In genomic region chr16:19411298-19411697, GRCh38 we compare ENCODE assay signal across 14 cellular contexts. TPM values are rescaled to one million over a fixed set of nuclear protein-coding genes. Genes with fewer than 3 reads are reported as not detected.
DNase-seq lines count a peak whose midpoint lies in the region; ATAC-seq and TF ChIP-seq lines count a peak whose summit lies in the region.
"Had no signal": no experiment of that assay in that cellular context is flagged by ENCODE, and none has a peak within 500 bp of the region (broad histone marks: within the 10 kb centered on the region; RNA-seq: fewer than 3 reads in every experiment).

No MANE protein-coding gene starts in this region.

- TF ChIP-seq CTCF in OCI-LY3 (IDR thresholded peaks at IDR 0.05; ENCODE audit: low read depth, low read length) (no peak), glutamatergic neuron (IDR thresholded peaks at IDR 0.05; ENCODE audit: partially characterized antibody, unreplicated experiment) (no peak), progenitor cell of endocrine pancreas (IDR thresholded peaks at IDR 0.05; ENCODE audit: unreplicated experiment) (no peak)

- H3K4me1 Mint-ChIP-seq in glutamatergic neuron (ENCODE audit: low read depth, unreplicated experiment) (no peaks in the 10 kb centered on the region), progenitor cell of endocrine pancreas (ENCODE audit: low read depth) (peaks cover 10% of the 10 kb centered on the region)

- H3K36me3 ChIP-seq in HAP-1 (replicated peaks) (no peaks in the 10 kb centered on the region), OCI-LY3 (replicated peaks; ENCODE audit: low read depth, low read length) (peaks cover 7% of the 10 kb centered on the region)
- H3K36me3 ChIP-seq: neutrophil, WERI-Rb-1 had no signal

- H3K27ac Mint-ChIP-seq in glutamatergic neuron (ENCODE audit: unreplicated experiment) (no peak overlapping the region), progenitor cell of endocrine pancreas (peak overlapping the region; percentile 88)
- H3K27ac Mint-ChIP-seq: stimulated activated naive B cell treated with anti-CD40 and anti-IgM and Interleukin-4, amounts not matched to agents 10 μg/mL and 1 μg/mL and 100 μg/mL, for 72 hours had no signal

- H3K4me3 ChIP-seq in HAP-1, result peak overlapping the region; percentile 37
- peak overlapping the region; percentile 79 for H3K4me3 ChIP-seq in OCI-LY3 (ENCODE audit: low read length)

- peak overlapping the region; percentile 79 for H3K4me2 ChIP-seq in OCI-LY3 (ENCODE audit: low read length)

- no peaks in the 10 kb centered on the region for H3K9me3 Mint-ChIP-seq in glutamatergic neuron (ENCODE audit: unreplicated experiment)
- H3K9me3 Mint-ChIP-seq in progenitor cell of endocrine pancreas (ENCODE audit: low read depth), result peaks cover 6% of the 10 kb centered on the region

- peak overlapping the region; percentile 53 for H2AFZ ChIP-seq in OCI-LY3 (ENCODE audit: low read depth, low read length)

- 0 out of 2 replicates have a peak, but pooled peaks cover 8% of the 10 kb centered on the region for H3K79me2 ChIP-seq in OCI-LY3 (ENCODE audit: low read length)

- no peaks in the 10 kb centered on the region for H4K20me1 ChIP-seq in OCI-LY3 (ENCODE audit: insufficient read depth, low read length)

- H3K4me3 Mint-ChIP-seq in glutamatergic neuron (ENCODE audit: unreplicated experiment) (peak overlapping the region; percentile 75), progenitor cell of endocrine pancreas (ENCODE audit: low read depth) (peak overlapping the region; percentile 88)

- H3K4me1 ChIP-seq in HAP-1, result peaks cover 17% of the 10 kb centered on the region
- H3K4me1 ChIP-seq in OCI-LY3 (ENCODE audit: low read length), result peaks cover 14% of the 10 kb centered on the region

- in situ Hi-C loops in HAP-1 (cut with MboI; ENCODE audit: low sequenced_read_pairs), result no loop called here

- H3K9ac ChIP-seq in OCI-LY3 (ENCODE audit: low read length), result peak overlapping the region; percentile 74

- H3K36me3 Mint-ChIP-seq in glutamatergic neuron (ENCODE audit: unreplicated experiment), result no peaks in the 10 kb centered on the region
- H3K36me3 Mint-ChIP-seq in progenitor cell of endocrine pancreas (ENCODE audit: insufficient read depth), result peaks cover 1% of the 10 kb centered on the region
- H3K36me3 Mint-ChIP-seq: stimulated activated naive B cell treated with anti-CD40 and anti-IgM and Interleukin-4, amounts not matched to agents 10 μg/mL and 1 μg/mL and 100 μg/mL, for 72 hours had no signal

- H3K27me3 ChIP-seq in HAP-1 (ENCODE audit: low read depth) (no peaks in the 10 kb centered on the region; the same call in 1 of the 2 replicates), OCI-LY3 (ENCODE audit: low read depth, low read length) (no peaks in the 10 kb centered on the region)

- H3K9me3 ChIP-seq in HAP-1 (peaks cover 8% of the 10 kb centered on the region), OCI-LY3 (ENCODE audit: insufficient read depth, low read length) (peaks cover 13% of the 10 kb centered on the region)

- ATAC-seq in HG03135 (IDR thresholded peaks at IDR 0.05; ENCODE audit: unreplicated experiment), result no peak

- H3K27me3 Mint-ChIP-seq in glutamatergic neuron (ENCODE audit: unreplicated experiment) (peaks cover 3% of the 10 kb centered on the region), progenitor cell of endocrine pancreas (no peaks in the 10 kb centered on the region)

- DNase-seq in HAP-1 (ENCODE audit: low spot score in 2 of 2) (no peak), glutamatergic neuron (no peak), progenitor cell of endocrine pancreas (ENCODE audit: low spot score, unreplicated experiment) (no peak), NCI-H82 (lab: John Stamatoyannopoulos, UW) (no peak), NCI-H524 (lab: John Stamatoyannopoulos, UW) (no peak)
- DNase-seq: activated effector memory CD4-positive, alpha-beta T cell treated with Interleukin-2 at 50 U/mL for 16 hours; Karpas-422; NCI-H2171; stimulated activated naive B cell treated with anti-CD40 and anti-IgM and Interleukin-4, amounts not matched to agents 10 μg/mL and 1 μg/mL and 100 μg/mL, for 72 hours; WERI-Rb-1 had no signal

- peak overlapping the region; percentile 17; the same call in 1 of the 2 replicates for H3K27ac ChIP-seq in OCI-LY3 (ENCODE audit: low read length)
- H3K27ac ChIP-seq: neutrophil, WERI-Rb-1 had no signal

RNA-seq across cellular contexts. Expression of gene TMC5, which starts 6.4 kb away (rescaled TPM):
- total RNA-seq in glutamatergic neuron (ENCODE audit: unreplicated experiment) (not detected), progenitor cell of endocrine pancreas (9.9 and 10.9 TPM in 2 replicates)
- total RNA-seq: fibroblast of lung had no signal

Comparison
In these comparisons a context has a peak if more than half of its experiments do, and no peak if none do; other contexts are left out.
1. RNA of gene TMC5, which starts 6.4 kb away (total RNA-seq): 9.9 to 10.9 TPM in progenitor cell of endocrine pancreas; not detected in glutamatergic neuron (single experiment); every median in the first group is over 10 times any median in the second.